ENCODE assay signal across 21 cellular contexts in the genomic region with DNA sequence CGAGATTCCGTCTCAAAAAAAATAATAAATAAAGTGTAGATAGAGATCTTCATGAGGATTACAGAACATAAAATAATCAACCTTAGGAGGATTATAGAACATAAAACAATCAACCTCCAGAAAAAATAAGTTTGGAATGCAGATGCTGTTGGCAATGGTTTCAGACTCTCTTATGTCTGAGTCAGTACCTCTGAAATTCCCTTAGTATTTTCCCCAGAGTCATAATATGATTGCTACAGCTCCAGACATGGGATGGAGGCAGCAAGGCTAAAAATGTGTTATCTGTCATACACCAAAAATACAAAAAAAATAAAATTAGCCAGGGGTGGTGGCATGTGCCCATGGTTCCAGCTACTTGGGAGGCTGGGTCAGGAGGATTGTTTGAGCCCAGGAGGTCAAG. TPM values are rescaled to one million over a fixed set of nuclear protein-coding genes. Genes with fewer than 3 reads are reported as not detected.
DNase-seq lines count a peak whose midpoint lies in the region; ATAC-seq, FAIRE-seq and TF ChIP-seq lines count a peak whose summit lies in the region.
"Had no signal": no experiment of that assay in that cellular context is flagged by ENCODE, and none has a peak within 500 bp of the region (broad histone marks: within the 10 kb centered on the region; RNA-seq: fewer than 3 reads in every experiment).

No MANE protein-coding gene starts in this region.

- no peaks in the 10 kb centered on the region for H3K79me2 ChIP-seq in osteoblast (ENCODE audit: insufficient read depth, low read length)

- no peak overlapping the region for H3K4me3 Mint-ChIP-seq in T-cell
- H3K4me3 Mint-ChIP-seq: CD4-positive, alpha-beta T cell; GM23338 had no signal

- H3K4me3 ChIP-seq in cardiac fibroblast (replicated peaks in 1 of 2; ENCODE audit: low read depth in 2 of 2, low read length in 2 of 2) (no peak overlapping the region), fibroblast of mammary gland (ENCODE audit: control insufficient read depth, low read depth, low read length) (no peak overlapping the region), osteoblast (ENCODE audit: insufficient read depth, low read length) (no peak overlapping the region), kidney (ENCODE audit: low read length in 2 of 2) (no peak overlapping the region)
- H3K4me3 ChIP-seq: GM23338 had no signal

- H3K9ac ChIP-seq in kidney (ENCODE audit: low read length in 2 of 2): no peak overlapping the region

- H3K27me3 Mint-ChIP-seq in T-cell: no peaks in the 10 kb centered on the region
- H3K27me3 Mint-ChIP-seq: CD4-positive, alpha-beta T cell had no signal

- H4K20me1 ChIP-seq in osteoblast (ENCODE audit: insufficient read depth, low read length): no peaks in the 10 kb centered on the region

- no peak overlapping the region for H3K4me2 ChIP-seq in osteoblast (ENCODE audit: insufficient read depth, low read length)
- H3K4me2 ChIP-seq: GM23338 had no signal

- intact Hi-C loops in kidney (cut with DNase I): no loop called here

- POLR2A ChIA-PET in T-cell (lab: Charles Lee): no interaction called here

- FAIRE-seq in kidney (lab: Jason Lieb, UNC): no peak
- FAIRE-seq: A204.1, D721Med, G401.6, GM12892, GM18507, H54 had no signal

- TF ChIP-seq CTCF in cardiac fibroblast (IDR thresholded peaks at IDR 0.05; ENCODE audit: low read depth, low read length) (no peak), fibroblast of mammary gland (conservative IDR thresholded peaks at IDR 0.05; ENCODE audit: control insufficient read depth, insufficient read depth, low read depth, low read length) (no peak), osteoblast (IDR thresholded peaks at IDR 0.05; ENCODE audit: extremely low read depth, low read depth, low read length) (no peak), kidney (IDR thresholded peaks at IDR 0.05; ENCODE audit: borderline replicate concordance, extremely low read depth, insufficient read depth) (no peak)

- CTCF ChIA-PET in T-cell (lab: Charles Lee): no interaction called here

- H3K4me1 ChIP-seq in osteoblast (ENCODE audit: insufficient read depth, low read length): no peaks in the 10 kb centered on the region
- H3K4me1 ChIP-seq in kidney (ENCODE audit: control insufficient read depth in 1 of 2, insufficient read depth in 1 of 2, low read depth in 1 of 2, low read length in 2 of 2): peaks cover 0 to 4% of the 10 kb centered on the region in 2 donors
- H3K4me1 ChIP-seq: Caco-2 had no signal

- ATAC-seq in T-cell (replicated peaks in 1 of 4): no peak
- ATAC-seq: GM23338 had no signal

- no peak overlapping the region for H3K27ac ChIP-seq in osteoblast (ENCODE audit: low read depth, low read length)
- no peak overlapping the region for H3K27ac ChIP-seq in kidney (ENCODE audit: low read depth in 2 of 2, low read length in 2 of 2)
- H3K27ac ChIP-seq: C4-2B, HL-60 had no signal

- no peak overlapping the region for H2AFZ ChIP-seq in osteoblast (ENCODE audit: low read length)
- H2AFZ ChIP-seq: GM23338 had no signal

- no peaks in the 10 kb centered on the region for H3K36me3 Mint-ChIP-seq in T-cell

- peaks cover 17 to 25% (median 23%) of the 10 kb centered on the region in 3 donors for H3K9me3 Mint-ChIP-seq in T-cell

- peak; percentile 5 to 80 for DNase-seq in cardiac fibroblast (ENCODE audit: low read depth in 2 of 2)
- DNase-seq in fibroblast of mammary gland (ENCODE audit: low read depth): peak; percentile 9
- DNase-seq in osteoblast (ENCODE audit: insufficient read length, low spot score, missing footprints): peak; percentile 38
- no peak for DNase-seq in T-cell
- DNase-seq in NCI-H748 (lab: John Stamatoyannopoulos, UW; ENCODE audit: unreplicated experiment): no peak
- DNase-seq in kidney: no peak
- no peak for DNase-seq in globus pallidus (ENCODE audit: low spot score)
- DNase-seq: ACHN; AML-193; Caco-2; CD4-positive, alpha-beta T cell; HCEC 1CT had no signal

- no peak overlapping the region for H3K27ac Mint-ChIP-seq in T-cell
- H3K27ac Mint-ChIP-seq: CD4-positive, alpha-beta T cell; GM23338 had no signal

- no peaks in the 10 kb centered on the region for H3K27me3 ChIP-seq in osteoblast (ENCODE audit: insufficient read depth, low read length)

- H3K36me3 ChIP-seq in osteoblast (ENCODE audit: insufficient read depth, low read length) (no peaks in the 10 kb centered on the region), kidney (ENCODE audit: control insufficient read depth in 1 of 2, insufficient read depth in 2 of 2, low read length in 2 of 2) (no peaks in the 10 kb centered on the region)

- H3K9me3 ChIP-seq in osteoblast (ENCODE audit: low read depth, low read length) (peaks cover 1% of the 10 kb centered on the region), kidney (ENCODE audit: control insufficient read depth in 1 of 2, low read length in 2 of 2) (peaks cover 3 to 10% of the 10 kb centered on the region in 2 donors)
- H3K9me3 ChIP-seq: Caco-2 had no signal

- no peaks in the 10 kb centered on the region for H3K4me1 Mint-ChIP-seq in T-cell

RNA-seq across cellular contexts. Expression of a gene that starts 22.2 kb away (rescaled TPM):
- total RNA-seq in osteoblast (21.7 and 26.2 TPM in 2 replicates), T-cell (under 1 TPM in 3 of 5 donors, not detected in 2; 0.15 to 0.28 (median 0.16) TPM), kidney (33.0 TPM)
- 39.9 TPM for polyA plus RNA-seq in kidney (ENCODE audit: insufficient read depth, low read depth, low replicate concordance)
- total RNA-seq: CD4-positive, alpha-beta T cell had no signal

Comparison
In these comparisons a context has a peak if more than half of its experiments do, and no peak if none do; other contexts are left out.
1. DNase-seq: peak in cardiac fibroblast (2 of 2), fibroblast of mammary gland (single experiment) and osteoblast (single experiment); none in T-cell (0 of 34), NCI-H748 (single experiment), kidney (single experiment) and globus pallidus (single experiment).
2. RNA of a gene that starts 22.2 kb away (total RNA-seq): 33.0 TPM in kidney (single experiment) and 21.7 to 26.2 TPM in osteoblast; 0.15 to 0.28 TPM in T-cell; every median in the first group is over 10 times any median in the second.